ENCODE assay signal across 16 cellular contexts in genomic region chr4:306551-306961, GRCh38.
DNase-seq lines count a peak whose midpoint lies in the region; ATAC-seq and TF ChIP-seq lines count a peak whose summit lies in the region.
"Had no signal": no experiment of that assay in that cellular context is flagged by ENCODE, and none has a peak within 500 bp of the region (broad histone marks: within the 10 kb centered on the region; RNA-seq: fewer than 3 reads in every experiment).

No MANE protein-coding gene starts in this region.

- no peak overlapping the region for H3K27ac Mint-ChIP-seq in effector memory CD8-positive, alpha-beta T cell
- no peak overlapping the region for H3K27ac Mint-ChIP-seq in activated T-cell treated with anti-CD3 and anti-CD28 coated beads, Interleukin-2, amount 50 U/mL, for 24 hours
- H3K27ac Mint-ChIP-seq: activated T-helper 2 cell treated with anti-CD3 and anti-CD28 coated beads, Interferon-gamma antibody, Interleukin-2, Interleukin-4, amounts not matched to agents 10 μg/mL and 5 μg/mL and 100 μg/mL, durations not matched to agents 14 hours and 24 hours and 36 hours; type B pancreatic cell had no signal

- no peak overlapping the region for H3K4me3 ChIP-seq in GM06990 (replicated peaks; ENCODE audit: low read depth, low read length)
- H3K4me3 ChIP-seq: sigmoid colon had no signal

- ATAC-seq in effector memory CD8-positive, alpha-beta T cell (replicated peaks) = peak; percentile 39
- ATAC-seq: activated CD4-positive, CD25-positive, alpha-beta regulatory T cell treated with anti-CD3 and anti-CD28 coated beads, Interleukin-2, amount 50 U/mL, for 24 hours; Right ventricle myocardium inferior had no signal

- no peaks in the 10 kb centered on the region for H3K27me3 ChIP-seq in GM06990 (replicated peaks; ENCODE audit: control insufficient read depth, insufficient read depth, low read length)

- H3K36me3 ChIP-seq in GM06990 (ENCODE audit: control insufficient read depth, insufficient read depth, low read length) = no peaks in the 10 kb centered on the region
- H3K36me3 ChIP-seq: sigmoid colon had no signal

- no peak for TF ChIP-seq CTCF in GM06990 (IDR thresholded peaks at IDR 0.05; ENCODE audit: insufficient read depth, low read length, poor library complexity, severe bottlenecking)
- TF ChIP-seq CTCF in GM20000 (IDR thresholded peaks at IDR 0.05; ENCODE audit: extremely low read depth, missing control alignments) = no peak

- H3K36me3 Mint-ChIP-seq in effector memory CD8-positive, alpha-beta T cell (ENCODE audit: insufficient read depth) = no peaks in the 10 kb centered on the region
- peaks cover 23% of the 10 kb centered on the region for H3K36me3 Mint-ChIP-seq in activated T-cell treated with anti-CD3 and anti-CD28 coated beads, Interleukin-2, amount 50 U/mL, for 24 hours (ENCODE audit: low read depth)

- H3K27me3 Mint-ChIP-seq in effector memory CD8-positive, alpha-beta T cell = peaks cover 23% of the 10 kb centered on the region in 2 donors
- H3K27me3 Mint-ChIP-seq in activated T-cell treated with anti-CD3 and anti-CD28 coated beads, Interleukin-2, amount 50 U/mL, for 24 hours = peaks cover 65% of the 10 kb centered on the region

- H3K4me1 Mint-ChIP-seq in effector memory CD8-positive, alpha-beta T cell (ENCODE audit: low read depth in 2 of 2) = peaks cover 9 to 15% of the 10 kb centered on the region in 2 donors
- H3K4me1 Mint-ChIP-seq in activated T-cell treated with anti-CD3 and anti-CD28 coated beads, Interleukin-2, amount 50 U/mL, for 24 hours (ENCODE audit: low read depth) = peaks cover 11% of the 10 kb centered on the region

- H3K9me3 Mint-ChIP-seq in effector memory CD8-positive, alpha-beta T cell = peaks cover 3 to 20% of the 10 kb centered on the region in 2 donors
- H3K9me3 Mint-ChIP-seq in activated T-cell treated with anti-CD3 and anti-CD28 coated beads, Interleukin-2, amount 50 U/mL, for 24 hours = peaks cover 41% of the 10 kb centered on the region

- DNase-seq in GM06990 (ENCODE audit: extremely low read depth, insufficient read length) (peak; percentile 70), GM20000 (ENCODE audit: low spot score) (peak; percentile 24), KBM-7 (peak; percentile 93), NCI-H2196 (lab: John Stamatoyannopoulos, UW; ENCODE audit: unreplicated experiment) (no peak), NCI-H446 treated with DMSO at 0.1 percent for 48 hours (lab: John Stamatoyannopoulos, UW) (no peak), NCI-H82 treated with DMSO at 0.1 percent for 48 hours (lab: John Stamatoyannopoulos, UW; ENCODE audit: unreplicated experiment) (no peak)
- DNase-seq in effector memory CD8-positive, alpha-beta T cell = no peak
- no peak for DNase-seq in activated T-cell treated with anti-CD3 and anti-CD28 coated beads, Interleukin-2, amount 50 U/mL, for 24 hours
- DNase-seq: caudate nucleus, erythroblast, NCI-H2227 treated with DMSO at 0.1 percent for 48 hours, sigmoid colon had no signal

- in situ Hi-C loops in KBM-7 (cut with MboI; ENCODE audit: low pct_unique_long_range_greater_than_20kb, low sequenced_read_pairs) = no loop called here

- H3K4me3 Mint-ChIP-seq in effector memory CD8-positive, alpha-beta T cell = no peak overlapping the region
- H3K4me3 Mint-ChIP-seq in activated T-cell treated with anti-CD3 and anti-CD28 coated beads, Interleukin-2, amount 50 U/mL, for 24 hours = no peak overlapping the region

Comparison
In these comparisons a context has a peak if more than half of its experiments do, and no peak if none do; other contexts are left out.
1. DNase-seq: peak in GM06990 (single experiment), GM20000 (single experiment) and KBM-7 (single experiment); none in effector memory CD8-positive, alpha-beta T cell (0 of 3), NCI-H2196 (single experiment), NCI-H446 treated with DMSO at 0.1 percent for 48 hours (single experiment), activated T-cell treated with anti-CD3 and anti-CD28 coated beads, Interleukin-2, amount 50 U/mL, for 24 hours (single experiment) and NCI-H82 treated with DMSO at 0.1 percent for 48 hours (single experiment).